ENCODE assay signal across 10 cellular contexts in the genomic region with DNA sequence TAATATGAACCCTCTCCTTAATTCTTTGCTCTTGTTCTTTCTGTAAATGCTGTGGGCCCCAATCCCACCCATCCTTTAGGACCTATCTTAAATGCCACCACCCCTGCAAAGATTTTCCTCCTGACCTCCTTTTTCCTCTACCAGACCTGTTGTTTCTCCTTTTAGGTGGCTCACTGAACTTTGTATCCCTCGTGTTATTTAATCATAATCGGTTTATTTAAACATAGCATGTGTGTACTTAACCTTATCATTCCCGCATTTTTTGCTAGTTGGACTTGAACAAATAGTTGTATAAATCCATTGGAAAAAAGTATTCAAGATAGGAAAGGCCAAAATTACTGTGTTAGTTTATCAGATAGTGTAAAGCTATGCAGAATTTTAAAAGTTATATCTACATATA. TPM values are rescaled to one million over a fixed set of nuclear protein-coding genes. Genes with fewer than 3 reads are reported as not detected.
A peak's percentile ranks its signal among the peaks of the same experiment; 100 is the strongest.
DNase-seq lines count a peak whose midpoint lies in the region; ATAC-seq, FAIRE-seq and TF ChIP-seq lines count a peak whose summit lies in the region.
"Had no signal": no experiment of that assay in that cellular context is flagged by ENCODE, and none has a peak within 500 bp of the region (broad histone marks: within the 10 kb centered on the region; RNA-seq: fewer than 3 reads in every experiment).

No MANE protein-coding gene starts in this region.

- no TSS peak for BruUV-seq in HepG2 (replicated peaks; lab: Mats Ljungman, UMichigan)

- no peak for FAIRE-seq in HepG2 (lab: Jason Lieb, UNC)
- FAIRE-seq: A204.1 had no signal

- no peak for DNase-seq in SK-N-SH
- peak; percentile 92 for DNase-seq in HepG2 (ENCODE audit: low spot score)
- DNase-seq in ACHN = no peak
- DNase-seq in inferior parietal cortex (ENCODE audit: extremely low spot score) = no peak
- DNase-seq: stimulated activated CD4-positive, alpha-beta T cell treated with anti-CD3 and anti-CD28 coated beads, Interleukin-15, amount 100 ng/mL, for 24 hours had no signal

- ATAC-seq in SK-N-SH treated with all-trans-retinoic acid at 6 μM for 48 hours (no peak), HepG2 (peak; percentile 20), HG03039 (IDR thresholded peaks at IDR 0.05; ENCODE audit: unreplicated experiment) (no peak)

- H3K27ac ChIP-seq in SK-N-SH (ENCODE audit: low read depth in 2 of 2, low read length in 1 of 2) (peak overlapping the region; percentile 71 to 81), HepG2 (ENCODE audit: extremely low read length, insufficient read depth, low read length) (peak overlapping the region; percentile 98), stomach smooth muscle (ENCODE audit: low read length) (peak overlapping the region; percentile 95)

- no peaks in the 10 kb centered on the region for H3K9me2 ChIP-seq in SK-N-SH

- H3K27me3 Mint-ChIP-seq in activated naive CD8-positive, alpha-beta T cell = no peaks in the 10 kb centered on the region

- peak overlapping the region; percentile 82 for H3K4me3 Mint-ChIP-seq in activated naive CD8-positive, alpha-beta T cell

- WGBS in SK-N-SH (ENCODE audit: low lambda C conversion rate) = 75% methylated on average over 3 of the region's 3 CpGs
- under 1% methylated on average over 3 of the region's 3 CpGs for WGBS in HepG2 (ENCODE audit: low lambda C conversion rate)

- H3K36me3 ChIP-seq in SK-N-SH (replicated peaks in 1 of 2; ENCODE audit: control insufficient read depth in 1 of 2, insufficient read depth in 2 of 2, low read length in 1 of 2) (peaks cover 17 to 26% of the 10 kb centered on the region in 2 experiments), HepG2 (replicated peaks in 1 of 2; ENCODE audit: control insufficient read depth in 1 of 2, insufficient read depth in 2 of 2, low read length in 2 of 2) (peaks cover 10 to 14% of the 10 kb centered on the region in 2 experiments), stomach smooth muscle (ENCODE audit: control insufficient read depth in 2 of 2, insufficient read depth in 2 of 2, low read length in 2 of 2) (peaks cover 15 to 16% of the 10 kb centered on the region in 2 donors)

- H3K9me3 ChIP-seq in SK-N-SH = no peaks in the 10 kb centered on the region
- H3K9me3 ChIP-seq in HepG2 (ENCODE audit: low read length) = no peaks in the 10 kb centered on the region
- no peaks in the 10 kb centered on the region for H3K9me3 ChIP-seq in stomach smooth muscle (ENCODE audit: control insufficient read depth in 2 of 2, low read length in 2 of 2)

- peak overlapping the region; percentile 87 for H3K4me2 ChIP-seq in SK-N-SH
- peak overlapping the region; percentile 98 for H3K4me2 ChIP-seq in HepG2 (ENCODE audit: low read depth, low read length)

- intact Hi-C loops in HepG2 (cut with micrococcal nuclease; ENCODE audit: unreplicated experiment) = loop anchor here (1.0 to 5.0 kb wide), 3 partner anchors 20 to 172 kb away; a partner anchor contains a TSS

- POLR2A ChIA-PET in SK-N-SH (lab: Yijun Ruan, JAX) = interaction anchor here (1.1 to 1.7 kb wide), 4 partner anchors 17 to 381 kb away, joined by 4 to 5 read pairs (median 4); no protein-coding TSS in a partner anchor
- POLR2A ChIA-PET in HepG2 (lab: Yijun Ruan, JAX) = interaction anchor here (0.9 to 3.3 kb wide), 13 partner anchors 9 to 172 kb away, joined by 3 to 32 read pairs (median 7); a partner anchor contains a TSS

- peaks cover 8% of the 10 kb centered on the region for H3F3A ChIP-seq in SK-N-SH (replicated peaks; ENCODE audit: insufficient read depth)

- H3K4me3 ChIP-seq in SK-N-SH (ENCODE audit: low read depth in 2 of 2, low read length in 1 of 2) (peak overlapping the region in 1 of 2 experiments; percentile 77; a peak in 1 of 4 replicates), HepG2 (replicated peaks in 1 of 3; ENCODE audit: insufficient read depth in 1 of 3, low read depth in 2 of 3, low read length in 3 of 3) (peak overlapping the region; percentile 66 to 78 (median 68); a peak in 5 of 6 replicates), stomach smooth muscle (ENCODE audit: low read length in 2 of 2) (peak overlapping the region; percentile 51 to 80)

- TF ChIP-seq POLR2A in HepG2 (IDR thresholded peaks at IDR 0.05; ENCODE audit: insufficient read depth in 1 of 2, low read depth in 2 of 2, low read length in 2 of 2) = no peak

- TF ChIP-seq EP300 in SK-N-SH (IDR thresholded peaks at IDR 0.05; ENCODE audit: borderline replicate concordance in 1 of 2, low read depth in 1 of 2, low read length in 1 of 2) (no peak), HepG2 (IDR thresholded peaks at IDR 0.05; ENCODE audit: low read depth in 2 of 2, low read length in 2 of 2) (peak in 1 of 2 experiments; percentile 77; a peak in 2 of 4 replicates), HepG2 (CRISPR knock-in tag; IDR thresholded peaks at IDR 0.05; ENCODE audit: borderline replicate concordance) (no peak)

- H3K79me2 ChIP-seq in SK-N-SH (ENCODE audit: insufficient read depth) (peaks cover 39% of the 10 kb centered on the region), HepG2 (ENCODE audit: insufficient read depth, low read length) (peaks cover 29% of the 10 kb centered on the region)

- H3K27me3 ChIP-seq in SK-N-SH (ENCODE audit: insufficient read depth) = no peaks in the 10 kb centered on the region
- no peaks in the 10 kb centered on the region; a peak in 1 of 5 replicates for H3K27me3 ChIP-seq in HepG2 (ENCODE audit: control insufficient read depth in 1 of 2, insufficient read depth in 2 of 2, low read length in 2 of 2)
- H3K27me3 ChIP-seq in stomach smooth muscle (ENCODE audit: control insufficient read depth in 1 of 2, insufficient read depth in 2 of 2, low read length in 2 of 2) = no peaks in the 10 kb centered on the region

- H3K36me3 Mint-ChIP-seq in activated naive CD8-positive, alpha-beta T cell = peaks cover 21% of the 10 kb centered on the region

- in situ Hi-C loops in HepG2 (cut with HindIII; ENCODE audit: extremely low pct_ligation_motif_present, low pct_unique_long_range_greater_than_20kb) = no loop called here
- in situ Hi-C loops in ACHN (cut with HindIII; ENCODE audit: low pct_ligation_motif_present, low pct_unique_long_range_greater_than_20kb, low sequenced_read_pairs) = no loop called here

- peaks cover 36% of the 10 kb centered on the region for H3K4me1 Mint-ChIP-seq in activated naive CD8-positive, alpha-beta T cell (ENCODE audit: low read depth)

- H2AFZ ChIP-seq in SK-N-SH (ENCODE audit: low read depth) (peak overlapping the region; percentile 83), HepG2 (ENCODE audit: low read length) (no peak overlapping the region)

- H3K27ac Mint-ChIP-seq in activated naive CD8-positive, alpha-beta T cell = peak overlapping the region; percentile 90

- H3K9ac ChIP-seq in SK-N-SH = peak overlapping the region; percentile 74; the same call in 1 of the 2 replicates
- H3K9ac ChIP-seq in HepG2 (ENCODE audit: insufficient read depth, low read depth, low read length) = peak overlapping the region; percentile 90
- peak overlapping the region; percentile 73 to 86 for H3K9ac ChIP-seq in stomach smooth muscle (ENCODE audit: low read length in 2 of 2)

- TF ChIP-seq RAD21 in SK-N-SH (IDR thresholded peaks at IDR 0.05; ENCODE audit: low read length) (no peak), HepG2 (CRISPR knock-in tag; IDR thresholded peaks at IDR 0.05) (no peak)

- H4K20me1 ChIP-seq in SK-N-SH (ENCODE audit: insufficient read depth) (peaks cover 37% of the 10 kb centered on the region), HepG2 (ENCODE audit: insufficient read depth, low read length) (peaks cover 35% of the 10 kb centered on the region)

- CTCF ChIA-PET in SK-N-SH (lab: Yijun Ruan, JAX) = interaction anchor here (0.8 to 2.3 kb wide), 6 partner anchors 18 to 381 kb away, joined by 3 to 18 read pairs (median 6); no protein-coding TSS in a partner anchor
- CTCF ChIA-PET in HepG2 (lab: Yijun Ruan, JAX; ENCODE audit: low intra/inter-chr PET ratio, low total read pairs) = no interaction called here

- H3K4me1 ChIP-seq in SK-N-SH (ENCODE audit: control insufficient read depth in 1 of 2, insufficient read depth in 2 of 2, low read depth in 1 of 2, low read length in 1 of 2) (peaks cover 0 to 5% of the 10 kb centered on the region in 2 experiments; a peak in 2 of 4 replicates), HepG2 (ENCODE audit: insufficient read depth, low read length) (peaks cover 46% of the 10 kb centered on the region), stomach smooth muscle (ENCODE audit: control insufficient read depth, insufficient read depth, low read length) (peaks cover 20% of the 10 kb centered on the region)

- TF ChIP-seq CTCF in SK-N-SH (IDR thresholded peaks at IDR 0.05) (no peak), HepG2 (CRISPR knock-in tag; IDR thresholded peaks at IDR 0.05) (no peak)

- H3K9me3 Mint-ChIP-seq in activated naive CD8-positive, alpha-beta T cell (ENCODE audit: low read depth) = no peaks in the 10 kb centered on the region

TF ChIP-seq in SK-N-SH, 30 proteins besides CTCF, POLR2A, EP300 and RAD21:
- no peak for TF ChIP-seq RFX5 (IDR thresholded peaks at IDR 0.05; ENCODE audit: low read length)

RNA-seq across cellular contexts. Expression of a gene that starts 1.0 kb away (rescaled TPM):
- 59.9 and 70.9 TPM in 2 replicates for polyA plus RNA-seq in SK-N-SH (2012; rRNA removed)
- polyA plus RNA-seq in SK-N-SH (2012; cell fraction: cytosol; rRNA removed) = 28.0 and 28.4 TPM in 2 replicates
- 221 and 343 TPM in 2 replicates for polyA plus RNA-seq in SK-N-SH (2012; cell fraction: nucleus; rRNA removed)
- total RNA-seq in HepG2 (2016; rRNA removed; fragmentation: Illumina TruSeq; extraction: Trizol) = 5.5 and 25.9 TPM in 2 replicates
- 2.7 and 3.1 TPM in 2 replicates for total RNA-seq in HepG2 (2016; cell fraction: cytosol; rRNA removed; fragmentation: Illumina TruSeq; extraction: Trizol; ENCODE audit: low read depth)
- total RNA-seq in HepG2 (2016; cell fraction: insoluble cytoplasmic fraction; rRNA removed; fragmentation: Illumina TruSeq; extraction: Trizol) = 5.7 and 27.3 TPM in 2 replicates
- 4.4 and 4.9 TPM in 2 replicates for total RNA-seq in HepG2 (2016; cell fraction: membrane; rRNA removed; fragmentation: Illumina TruSeq; extraction: Trizol)
- total RNA-seq in HepG2 (2016; cell fraction: nucleus; rRNA removed; fragmentation: Illumina TruSeq; extraction: Trizol) = 68.6 TPM in 2 replicates
- polyA plus RNA-seq in HepG2 (2011; rRNA removed) = 60.6 and 64.4 TPM in 2 replicates
- 15.1 and 18.0 TPM in 2 replicates for polyA plus RNA-seq in HepG2 (2011; cell fraction: cytosol; rRNA removed)
- polyA plus RNA-seq in HepG2 (2011; cell fraction: nucleus; rRNA removed) = 119 and 131 TPM in 2 replicates
- 6.7 and 12.3 TPM in 2 replicates for polyA plus RNA-seq in HepG2 (2012)
- polyA plus RNA-seq in HepG2 (2016; cell fraction: cytosol; fragmentation: Illumina TruSeq; extraction: Trizol; ENCODE audit: low read depth) = 1.2 and 1.6 TPM in 2 replicates
- 3.7 and 4.3 TPM in 2 replicates for polyA plus RNA-seq in HepG2 (2016; cell fraction: insoluble cytoplasmic fraction; fragmentation: Illumina TruSeq; extraction: Trizol; ENCODE audit: low read depth)
- 1.9 and 2.3 TPM in 2 replicates for polyA plus RNA-seq in HepG2 (2016; cell fraction: membrane; fragmentation: Illumina TruSeq; extraction: Trizol; ENCODE audit: low read depth)
- polyA plus RNA-seq in HepG2 (2016; cell fraction: nucleus; fragmentation: Illumina TruSeq; extraction: Trizol; ENCODE audit: insufficient read depth, low read depth) = 93.3 and 117 TPM in 2 replicates
- polyA minus RNA-seq in HepG2 (2011; rRNA and poly(A)+ RNA removed; ENCODE audit: low replicate concordance) = 12.8 and 49.4 TPM in 2 replicates
- 11.4 and 16.5 TPM in 2 replicates for polyA minus RNA-seq in HepG2 (2011; cell fraction: cytosol; rRNA and poly(A)+ RNA removed)
- polyA minus RNA-seq in HepG2 (2011; cell fraction: nucleus; rRNA and poly(A)+ RNA removed) = 170 and 306 TPM in 2 replicates
